In the genomic region with DNA sequence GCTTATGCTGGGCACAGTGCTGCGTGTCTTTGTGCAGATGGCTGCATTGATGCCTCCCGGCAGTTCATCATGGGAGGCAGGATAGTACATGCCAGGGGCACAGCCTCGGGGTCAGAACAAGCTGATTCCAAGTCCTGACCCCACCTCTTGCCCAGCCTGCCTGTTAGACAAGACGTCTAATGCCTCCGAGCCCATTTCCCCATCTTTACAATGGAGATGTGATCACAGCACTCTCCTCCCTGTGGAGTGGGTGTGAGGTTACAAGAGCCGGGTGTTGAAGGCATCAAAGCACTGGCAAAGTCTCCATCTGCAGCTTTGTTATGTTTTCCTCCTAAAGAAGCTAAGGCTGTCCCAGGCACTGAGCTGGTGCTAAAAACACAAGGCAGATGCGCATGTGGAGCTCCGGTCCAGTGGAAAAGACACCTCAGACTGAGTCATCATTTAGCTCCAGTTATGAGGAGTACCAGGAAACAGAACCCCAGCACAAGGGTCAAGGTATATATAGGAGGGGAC, we compare ENCODE assay signal across 8 cellular contexts.
A peak's percentile ranks its signal among the peaks of the same experiment; 100 is the strongest.
DNase-seq lines count a peak whose midpoint lies in the region; ATAC-seq and TF ChIP-seq lines count a peak whose summit lies in the region.

No MANE protein-coding gene starts in this region.

- H3K36me3 Mint-ChIP-seq in HFFc6 (ENCODE audit: low read depth) (peaks cover 10% of the 10 kb centered on the region; the same call in 1 of the 2 replicates), CD14-positive monocyte (peaks cover 2 to 7% of the 10 kb centered on the region in 2 donors)

- H3K27me3 Mint-ChIP-seq in HFFc6 (ENCODE audit: insufficient read depth) (no peaks in the 10 kb centered on the region; the same call in 1 of the 2 replicates), CD14-positive monocyte (ENCODE audit: low read depth in 3 of 3) (peaks cover 0 to 5% (median 0%) of the 10 kb centered on the region in 3 donors)

- ATAC-seq in foreskin keratinocyte (peak; percentile 76), GM21447 (IDR thresholded peaks at IDR 0.05; ENCODE audit: unreplicated experiment) (no peak)

- no peak overlapping the region for H2AFZ ChIP-seq in SK-N-SH (ENCODE audit: low read depth)

- peaks cover 68% of the 10 kb centered on the region for H3K4me1 Mint-ChIP-seq in HFFc6 (ENCODE audit: low read depth)
- no peaks in the 10 kb centered on the region for H3K4me1 Mint-ChIP-seq in CD14-positive monocyte

- peak overlapping the region; percentile 85 for H3K27ac Mint-ChIP-seq in HFFc6
- H3K27ac Mint-ChIP-seq in CD14-positive monocyte, result no peak overlapping the region

- no peaks in the 10 kb centered on the region; the same call in 1 of the 2 replicates for H3K79me2 ChIP-seq in SK-N-SH (ENCODE audit: insufficient read depth)

- peak overlapping the region; percentile 43 for H3K4me3 Mint-ChIP-seq in HFFc6
- H3K4me3 Mint-ChIP-seq in CD14-positive monocyte, result no peak overlapping the region

- TF ChIP-seq RAD21 in SK-N-SH (IDR thresholded peaks at IDR 0.05; ENCODE audit: low read length), result no peak

- 53% methylated on average over 8 of the region's 8 CpGs for WGBS in SK-N-SH (ENCODE audit: low lambda C conversion rate)

- H3K4me2 ChIP-seq in SK-N-SH, result peak overlapping the region; percentile 66

- POLR2A ChIA-PET in SK-N-SH (lab: Yijun Ruan, JAX), result no interaction called here

- intact Hi-C loops in CD14-positive monocyte (cut with micrococcal nuclease), result no loop called here

- H3K36me3 ChIP-seq in SK-N-SH (replicated peaks in 1 of 2; ENCODE audit: control insufficient read depth in 1 of 2, insufficient read depth in 2 of 2, low read length in 1 of 2), result peaks cover 0 to 7% of the 10 kb centered on the region in 2 experiments

- CTCF ChIA-PET in SK-N-SH (lab: Yijun Ruan, JAX), result interaction anchor here (0.5 to 2.3 kb wide), 11 partner anchors 10 to 195 kb away, joined by 3 to 9 read pairs (median 4); a partner anchor contains a TSS

- no peaks in the 10 kb centered on the region for H3K9me2 ChIP-seq in SK-N-SH

- peak overlapping the region; percentile 30; the same call in 1 of the 2 replicates for H3K9ac ChIP-seq in SK-N-SH

- no peaks in the 10 kb centered on the region for H3K9me3 Mint-ChIP-seq in HFFc6
- H3K9me3 Mint-ChIP-seq in CD14-positive monocyte, result no peaks in the 10 kb centered on the region

- DNase-seq in HFFc6 (peak; percentile 91), SK-N-SH (no peak), foreskin keratinocyte (peak; percentile 86 to 94), NCI-H1105 treated with DMSO at 0.1 percent for 48 hours (lab: John Stamatoyannopoulos, UW) (no peak), CD14-positive monocyte (ENCODE audit: low spot score) (no peak)
- no peak for DNase-seq in stimulated activated naive CD4-positive, alpha-beta T cell (lab: John Stamatoyannopoulos, UW)

- TF ChIP-seq EP300 in SK-N-SH (IDR thresholded peaks at IDR 0.05; ENCODE audit: borderline replicate concordance in 1 of 2, low read depth in 1 of 2, low read length in 1 of 2), result peak; percentile 38 to 48; a peak in 2 of 4 replicates

- H3K4me1 ChIP-seq in SK-N-SH (ENCODE audit: control insufficient read depth in 1 of 2, insufficient read depth in 2 of 2, low read depth in 1 of 2, low read length in 1 of 2) (peaks cover 29 to 41% of the 10 kb centered on the region in 2 experiments), foreskin keratinocyte (peaks cover 31% of the 10 kb centered on the region)

- H3K9me3 ChIP-seq in SK-N-SH, result no peaks in the 10 kb centered on the region

- H4K20me1 ChIP-seq in SK-N-SH (ENCODE audit: insufficient read depth), result no peaks in the 10 kb centered on the region

- TF ChIP-seq CTCF in HFFc6 (IDR thresholded peaks at IDR 0.05) (no peak), SK-N-SH (IDR thresholded peaks at IDR 0.05) (no peak), foreskin keratinocyte (conservative IDR thresholded peaks at IDR 0.05) (no peak), CD14-positive monocyte (IDR thresholded peaks at IDR 0.05) (no peak)

- H3K4me3 ChIP-seq in SK-N-SH (ENCODE audit: low read depth in 2 of 2, low read length in 1 of 2) (no peak overlapping the region), skin epidermis (no peak overlapping the region)

- H3K27me3 ChIP-seq in SK-N-SH (ENCODE audit: insufficient read depth) (no peaks in the 10 kb centered on the region), foreskin keratinocyte (no peaks in the 10 kb centered on the region)

- peaks cover 30% of the 10 kb centered on the region for H3F3A ChIP-seq in SK-N-SH (replicated peaks; ENCODE audit: insufficient read depth)

- peak overlapping the region; percentile 74 to 76 for H3K27ac ChIP-seq in SK-N-SH (ENCODE audit: low read depth in 2 of 2, low read length in 1 of 2)
- H3K27ac ChIP-seq in foreskin keratinocyte, result peak overlapping the region; percentile 37
- H3K27ac ChIP-seq in skin epidermis, result peak overlapping the region in 11 of 21 experiments; percentile 25 to 68 (median 51)

TF ChIP-seq in SK-N-SH, 30 proteins besides CTCF, POLR2A, EP300 and RAD21:
- TF ChIP-seq NFIC (IDR thresholded peaks at IDR 0.05; ENCODE audit: borderline replicate concordance) (peak; percentile 49; the same call in 1 of the 2 replicates), JUND (IDR thresholded peaks at IDR 0.05) (peak; percentile 89), RXRA (IDR thresholded peaks at IDR 0.05; ENCODE audit: borderline replicate concordance, low read depth) (peak; percentile 56; the same call in 1 of the 2 replicates), SIN3A (IDR thresholded peaks at IDR 0.05; ENCODE audit: borderline replicate concordance, low read depth, low read length) (0 out of 2 replicates have a peak, but pooled peaks have one; percentile 16), FOSL2 (IDR thresholded peaks at IDR 0.05; ENCODE audit: borderline replicate concordance, low read depth) (peak; percentile 95), ELF1 (IDR thresholded peaks at IDR 0.05) (0 out of 2 replicates have a peak, but pooled peaks have one; percentile 23), POLR2AphosphoS5 (IDR thresholded peaks at IDR 0.05; ENCODE audit: low read depth, low read length) (peak; percentile 64; the same call in 1 of the 2 replicates), MXI1 (IDR thresholded peaks at IDR 0.05; ENCODE audit: low read depth, low read length) (no peak), NRF1 (IDR thresholded peaks at IDR 0.05; ENCODE audit: low read depth, low read length) (peak; percentile 61), TCF12 (IDR thresholded peaks at IDR 0.05) (peak; percentile 83), GATA2 (CRISPR knock-in tag; IDR thresholded peaks at IDR 0.05) (no peak)
- TF ChIP-seq, protein P1, sequence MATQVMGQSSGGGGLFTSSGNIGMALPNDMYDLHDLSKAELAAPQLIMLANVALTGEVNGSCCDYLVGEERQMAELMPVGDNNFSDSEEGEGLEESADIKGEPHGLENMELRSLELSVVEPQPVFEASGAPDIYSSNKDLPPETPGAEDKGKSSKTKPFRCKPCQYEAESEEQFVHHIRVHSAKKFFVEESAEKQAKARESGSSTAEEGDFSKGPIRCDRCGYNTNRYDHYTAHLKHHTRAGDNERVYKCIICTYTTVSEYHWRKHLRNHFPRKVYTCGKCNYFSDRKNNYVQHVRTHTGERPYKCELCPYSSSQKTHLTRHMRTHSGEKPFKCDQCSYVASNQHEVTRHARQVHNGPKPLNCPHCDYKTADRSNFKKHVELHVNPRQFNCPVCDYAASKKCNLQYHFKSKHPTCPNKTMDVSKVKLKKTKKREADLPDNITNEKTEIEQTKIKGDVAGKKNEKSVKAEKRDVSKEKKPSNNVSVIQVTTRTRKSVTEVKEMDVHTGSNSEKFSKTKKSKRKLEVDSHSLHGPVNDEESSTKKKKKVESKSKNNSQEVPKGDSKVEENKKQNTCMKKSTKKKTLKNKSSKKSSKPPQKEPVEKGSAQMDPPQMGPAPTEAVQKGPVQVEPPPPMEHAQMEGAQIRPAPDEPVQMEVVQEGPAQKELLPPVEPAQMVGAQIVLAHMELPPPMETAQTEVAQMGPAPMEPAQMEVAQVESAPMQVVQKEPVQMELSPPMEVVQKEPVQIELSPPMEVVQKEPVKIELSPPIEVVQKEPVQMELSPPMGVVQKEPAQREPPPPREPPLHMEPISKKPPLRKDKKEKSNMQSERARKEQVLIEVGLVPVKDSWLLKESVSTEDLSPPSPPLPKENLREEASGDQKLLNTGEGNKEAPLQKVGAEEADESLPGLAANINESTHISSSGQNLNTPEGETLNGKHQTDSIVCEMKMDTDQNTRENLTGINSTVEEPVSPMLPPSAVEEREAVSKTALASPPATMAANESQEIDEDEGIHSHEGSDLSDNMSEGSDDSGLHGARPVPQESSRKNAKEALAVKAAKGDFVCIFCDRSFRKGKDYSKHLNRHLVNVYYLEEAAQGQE (IDR thresholded peaks at IDR 0.05; ENCODE audit: low read depth, low read length), result peak; percentile 46; the same call in 1 of the 2 replicates
- TF ChIP-seq, protein P2, sequence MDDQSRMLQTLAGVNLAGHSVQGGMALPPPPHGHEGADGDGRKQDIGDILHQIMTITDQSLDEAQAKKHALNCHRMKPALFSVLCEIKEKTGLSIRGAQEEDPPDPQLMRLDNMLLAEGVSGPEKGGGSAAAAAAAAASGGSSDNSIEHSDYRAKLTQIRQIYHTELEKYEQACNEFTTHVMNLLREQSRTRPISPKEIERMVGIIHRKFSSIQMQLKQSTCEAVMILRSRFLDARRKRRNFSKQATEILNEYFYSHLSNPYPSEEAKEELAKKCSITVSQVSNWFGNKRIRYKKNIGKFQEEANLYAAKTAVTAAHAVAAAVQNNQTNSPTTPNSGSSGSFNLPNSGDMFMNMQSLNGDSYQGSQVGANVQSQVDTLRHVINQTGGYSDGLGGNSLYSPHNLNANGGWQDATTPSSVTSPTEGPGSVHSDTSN (IDR thresholded peaks at IDR 0.05), result peak; percentile 42; the same call in 1 of the 2 replicates
- TF ChIP-seq, protein P3, sequence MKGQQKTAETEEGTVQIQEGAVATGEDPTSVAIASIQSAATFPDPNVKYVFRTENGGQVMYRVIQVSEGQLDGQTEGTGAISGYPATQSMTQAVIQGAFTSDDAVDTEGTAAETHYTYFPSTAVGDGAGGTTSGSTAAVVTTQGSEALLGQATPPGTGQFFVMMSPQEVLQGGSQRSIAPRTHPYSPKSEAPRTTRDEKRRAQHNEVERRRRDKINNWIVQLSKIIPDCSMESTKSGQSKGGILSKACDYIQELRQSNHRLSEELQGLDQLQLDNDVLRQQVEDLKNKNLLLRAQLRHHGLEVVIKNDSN (IDR thresholded peaks at IDR 0.05; ENCODE audit: borderline replicate concordance, low read depth), result no peak
- TF ChIP-seq, protein P4, sequence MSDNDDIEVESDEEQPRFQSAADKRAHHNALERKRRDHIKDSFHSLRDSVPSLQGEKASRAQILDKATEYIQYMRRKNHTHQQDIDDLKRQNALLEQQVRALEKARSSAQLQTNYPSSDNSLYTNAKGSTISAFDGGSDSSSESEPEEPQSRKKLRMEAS (IDR thresholded peaks at IDR 0.05; ENCODE audit: low read depth), result 0 out of 2 replicates have a peak, but pooled peaks have one; percentile 67

Comparison
In these comparisons a context has a peak if more than half of its experiments do, and no peak if none do; other contexts are left out.
1. DNase-seq: peak in HFFc6 (single experiment) and foreskin keratinocyte (2 of 2); none in SK-N-SH (single experiment), NCI-H1105 treated with DMSO at 0.1 percent for 48 hours (single experiment), stimulated activated naive CD4-positive, alpha-beta T cell (0 of 6) and CD14-positive monocyte (single experiment).
2. Peak in every context shown above with its lines, with median percentiles within 50 percentile points of each other: H3K27ac ChIP-seq.